In the genomic region with DNA sequence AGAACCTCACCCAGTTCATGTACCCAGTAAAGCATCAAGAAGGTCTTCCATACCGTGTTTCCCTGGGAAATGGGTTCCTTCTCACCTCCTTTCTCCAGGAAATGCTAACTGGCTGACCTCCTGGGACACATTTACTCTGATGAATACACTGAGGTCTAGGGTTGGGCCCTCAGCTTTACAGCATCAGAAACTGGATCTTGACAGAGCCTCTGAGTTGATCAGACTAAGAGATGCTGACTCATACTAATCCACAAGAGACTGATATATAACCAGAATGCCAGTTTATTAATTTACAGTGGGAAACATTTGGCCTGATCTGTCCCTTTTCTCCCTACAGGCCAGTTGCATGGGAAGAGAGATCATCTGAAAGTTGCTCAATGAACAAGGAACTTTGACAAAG, we compare ENCODE assay signal across 2 cellular contexts.
TF ChIP-seq lines count a peak whose summit lies in the region.

No MANE protein-coding gene starts in this region.

TF ChIP-seq in A549, 52 proteins besides CTCF, POLR2A, EP300 and RAD21:
- TF ChIP-seq MAFK (IDR thresholded peaks at IDR 0.05; ENCODE audit: partially characterized antibody) = peak; percentile 57
- no peak for TF ChIP-seq POLR2AphosphoS2 (conservative IDR thresholded peaks at IDR 0.05; ENCODE audit: low read length)
- no peak for TF ChIP-seq HDAC2 (IDR thresholded peaks at IDR 0.05)
- no peak for TF ChIP-seq NR3C1 (IDR thresholded peaks at IDR 0.05)
- TF ChIP-seq MAZ (IDR thresholded peaks at IDR 0.05; ENCODE audit: borderline replicate concordance, low read depth, low read length) = no peak
- TF ChIP-seq MYC (IDR thresholded peaks at IDR 0.05; ENCODE audit: borderline replicate concordance, low read length) = no peak
- TF ChIP-seq, protein P1, sequence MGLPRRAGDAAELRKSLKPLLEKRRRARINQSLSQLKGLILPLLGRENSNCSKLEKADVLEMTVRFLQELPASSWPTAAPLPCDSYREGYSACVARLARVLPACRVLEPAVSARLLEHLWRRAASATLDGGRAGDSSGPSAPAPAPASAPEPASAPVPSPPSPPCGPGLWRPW (IDR thresholded peaks at IDR 0.05) = no peak
- TF ChIP-seq ZNF302 (CRISPR knock-in tag; IDR thresholded peaks at IDR 0.05) = no peak
TF ChIP-seq in A549: peak in this region for 1.

TF ChIP-seq in IMR-90, 13 proteins besides CTCF, POLR2A, EP300 and RAD21:
- TF ChIP-seq, protein P2, sequence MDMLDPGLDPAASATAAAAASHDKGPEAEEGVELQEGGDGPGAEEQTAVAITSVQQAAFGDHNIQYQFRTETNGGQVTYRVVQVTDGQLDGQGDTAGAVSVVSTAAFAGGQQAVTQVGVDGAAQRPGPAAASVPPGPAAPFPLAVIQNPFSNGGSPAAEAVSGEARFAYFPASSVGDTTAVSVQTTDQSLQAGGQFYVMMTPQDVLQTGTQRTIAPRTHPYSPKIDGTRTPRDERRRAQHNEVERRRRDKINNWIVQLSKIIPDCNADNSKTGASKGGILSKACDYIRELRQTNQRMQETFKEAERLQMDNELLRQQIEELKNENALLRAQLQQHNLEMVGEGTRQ (IDR thresholded peaks at IDR 0.05; ENCODE audit: low read depth, low read length) = no peak
- TF ChIP-seq MAFK (IDR thresholded peaks at IDR 0.05; ENCODE audit: low read depth, low read length) = peak; percentile 25; the same call in 1 of the 2 replicates
